In the genomic region with DNA sequence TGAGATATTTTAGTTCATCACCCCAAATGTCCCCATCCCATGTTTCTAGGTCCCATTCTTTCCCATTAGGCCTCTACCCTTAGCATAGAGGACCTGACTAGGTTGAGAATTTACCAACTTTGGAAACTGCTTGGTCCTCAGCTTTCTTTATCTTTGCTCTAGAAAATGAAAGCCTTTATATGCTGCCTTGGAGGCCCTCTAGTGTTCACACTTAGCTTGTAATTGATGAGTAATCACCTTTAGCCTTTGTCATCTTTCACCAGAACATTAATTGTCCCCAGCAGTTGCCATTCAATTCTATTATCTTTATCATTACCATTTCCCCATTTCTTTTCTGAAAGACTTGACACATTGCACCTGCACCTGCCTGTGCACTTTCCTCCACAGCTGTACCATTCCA, we compare ENCODE assay signal across 9 cellular contexts.
A peak's percentile ranks its signal among the peaks of the same experiment; 100 is the strongest.
DNase-seq lines count a peak whose midpoint lies in the region; ATAC-seq, FAIRE-seq and TF ChIP-seq lines count a peak whose summit lies in the region.
"Had no signal": no experiment of that assay in that cellular context is flagged by ENCODE, and none has a peak within 500 bp of the region (broad histone marks: within the 10 kb centered on the region; RNA-seq: fewer than 3 reads in every experiment).

No MANE protein-coding gene starts in this region.

- TF ChIP-seq POLR2A in HepG2 (IDR thresholded peaks at IDR 0.05; ENCODE audit: insufficient read depth in 1 of 2, low read depth in 2 of 2, low read length in 2 of 2) (no peak), uterus (IDR thresholded peaks at IDR 0.05) (no peak)

- no peak for TF ChIP-seq EP300 in HepG2 (IDR thresholded peaks at IDR 0.05; ENCODE audit: low read depth in 2 of 2, low read length in 2 of 2)
- TF ChIP-seq EP300 in HepG2 (CRISPR knock-in tag; IDR thresholded peaks at IDR 0.05; ENCODE audit: borderline replicate concordance), result no peak

- FAIRE-seq in HepG2 (lab: Jason Lieb, UNC), result no peak
- FAIRE-seq: frontal cortex had no signal

- no peak overlapping the region for H3K4me2 ChIP-seq in HepG2 (ENCODE audit: low read depth, low read length)

- in situ Hi-C loops in HepG2 (cut with HindIII; ENCODE audit: extremely low pct_ligation_motif_present, low pct_unique_long_range_greater_than_20kb), result no loop called here

- H3K9me3 ChIP-seq in HepG2 (ENCODE audit: low read length) (no peaks in the 10 kb centered on the region), uterus (no peaks in the 10 kb centered on the region)

- no peak overlapping the region for H3K4me3 Mint-ChIP-seq in WTC11

- H3K9me3 Mint-ChIP-seq in WTC11, result no peaks in the 10 kb centered on the region

- POLR2A ChIA-PET in WTC11 (lab: Charles Lee), result no interaction called here
- POLR2A ChIA-PET in HepG2 (lab: Yijun Ruan, JAX), result no interaction called here

- H3K9ac ChIP-seq in HepG2 (ENCODE audit: insufficient read depth, low read depth, low read length), result no peak overlapping the region

- BruUV-seq in HepG2 (replicated peaks; lab: Mats Ljungman, UMichigan), result no TSS peak

- no peaks in the 10 kb centered on the region for H3K27me3 Mint-ChIP-seq in WTC11 (ENCODE audit: low read depth)

- ATAC-seq in HG03066 (IDR thresholded peaks at IDR 0.05; ENCODE audit: low read depth, unreplicated experiment), result peak; percentile 56
- ATAC-seq in WTC11, result peak; percentile 84
- ATAC-seq in HepG2, result no peak
- no peak for ATAC-seq in GM21447 (IDR thresholded peaks at IDR 0.05; ENCODE audit: unreplicated experiment)

- H3K4me3 ChIP-seq in HepG2 (replicated peaks in 1 of 3; ENCODE audit: insufficient read depth in 1 of 3, low read depth in 2 of 3, low read length in 3 of 3), result no peak overlapping the region
- no peak overlapping the region for H3K4me3 ChIP-seq in uterus

- DNase-seq in GM10266 (ENCODE audit: extremely low spot score), result no peak
- DNase-seq in WTC11 (ENCODE audit: low spot score), result no peak
- DNase-seq in HepG2 (ENCODE audit: low spot score), result peak; percentile 0
- DNase-seq in amniotic stem cell (lab: John Stamatoyannopoulos, UW), result no peak
- DNase-seq in uterus, result no peak
- DNase-seq in stimulated activated CD4-positive, alpha-beta T cell treated with anti-CD3 and anti-CD28 coated beads, Interleukin-4, amount 100 ng/mL, for 24 hours, result no peak

- intact Hi-C loops in HepG2 (cut with micrococcal nuclease; ENCODE audit: unreplicated experiment) (no loop called here), uterus (cut with DNase I; ENCODE audit: low total_unique reads) (no loop called here)

- TF ChIP-seq RAD21 in HepG2 (CRISPR knock-in tag; IDR thresholded peaks at IDR 0.05), result no peak

- no peak overlapping the region for H2AFZ ChIP-seq in HepG2 (ENCODE audit: low read length)

- TF ChIP-seq CTCF in GM10266 (IDR thresholded peaks at IDR 0.05; ENCODE audit: control insufficient read depth, insufficient read depth, low read depth, missing control alignments), result peak; percentile 39
- no peak for TF ChIP-seq CTCF in WTC11 (IDR thresholded peaks at IDR 0.05)
- no peak for TF ChIP-seq CTCF in HepG2 (CRISPR knock-in tag; IDR thresholded peaks at IDR 0.05)
- TF ChIP-seq CTCF in uterus (IDR thresholded peaks at IDR 0.05), result no peak

- CTCF ChIA-PET in WTC11 (lab: Charles Lee), result interaction anchor here (0.6 to 1.5 kb wide), 17 partner anchors 12 to 655 kb away, joined by 3 to 8 read pairs (median 3); no protein-coding TSS in a partner anchor
- CTCF ChIA-PET in HepG2 (lab: Yijun Ruan, JAX; ENCODE audit: low intra/inter-chr PET ratio, low total read pairs), result no interaction called here

- H3K27ac ChIP-seq in HepG2 (ENCODE audit: extremely low read length, insufficient read depth, low read length) (no peak overlapping the region), uterus (no peak overlapping the region)

- H4K20me1 ChIP-seq in HepG2 (ENCODE audit: insufficient read depth, low read length), result no peaks in the 10 kb centered on the region

- H3K27me3 ChIP-seq in HepG2 (ENCODE audit: control insufficient read depth in 1 of 2, insufficient read depth in 2 of 2, low read length in 2 of 2) (no peaks in the 10 kb centered on the region), uterus (no peaks in the 10 kb centered on the region)

- no peaks in the 10 kb centered on the region for H3K36me3 Mint-ChIP-seq in WTC11

- H3K27ac Mint-ChIP-seq in WTC11, result no peak overlapping the region

- H3K4me1 ChIP-seq in HepG2 (ENCODE audit: insufficient read depth, low read length) (no peaks in the 10 kb centered on the region), uterus (no peaks in the 10 kb centered on the region)

- no peaks in the 10 kb centered on the region for H3K79me2 ChIP-seq in HepG2 (ENCODE audit: insufficient read depth, low read length)

- peaks cover 10% of the 10 kb centered on the region for H3K4me1 Mint-ChIP-seq in WTC11

- H3K36me3 ChIP-seq in HepG2 (replicated peaks in 1 of 2; ENCODE audit: control insufficient read depth in 1 of 2, insufficient read depth in 2 of 2, low read length in 2 of 2), result no peaks in the 10 kb centered on the region
- H3K36me3 ChIP-seq in uterus, result no peaks in the 10 kb centered on the region

TF ChIP-seq in WTC11, 78 proteins besides CTCF, POLR2A, EP300 and RAD21:
- TF ChIP-seq KAT7 (CRISPR knock-in tag; IDR thresholded peaks at IDR 0.05; ENCODE audit: borderline replicate concordance) (no peak), JUN (CRISPR knock-in tag; IDR thresholded peaks at IDR 0.05) (no peak), GRHL2 (CRISPR knock-in tag; IDR thresholded peaks at IDR 0.05; ENCODE audit: insufficient replicate concordance, severe bottlenecking) (no peak), SP1 (CRISPR knock-in tag; conservative IDR thresholded peaks at IDR 0.05) (no peak), NFATC4 (CRISPR knock-in tag; IDR thresholded peaks at IDR 0.05) (no peak), NR1H2 (CRISPR knock-in tag; IDR thresholded peaks at IDR 0.05) (no peak), IRF2 (CRISPR knock-in tag; IDR thresholded peaks at IDR 0.05; ENCODE audit: borderline replicate concordance, low read depth) (no peak)

TF ChIP-seq in HepG2, 621 proteins besides CTCF, POLR2A, EP300 and RAD21:
- TF ChIP-seq MAFF (IDR thresholded peaks at IDR 0.05; ENCODE audit: low read depth, low read length) (peak; percentile 62), MAFK (conservative IDR thresholded peaks at IDR 0.05 in 1 of 2, IDR thresholded peaks at IDR 0.05 in 1 of 2; ENCODE audit: low read length in 2 of 2) (peak; percentile 58 to 67; a peak in 3 of 4 replicates), HOXA5 (CRISPR knock-in tag; IDR thresholded peaks at IDR 0.05) (no peak)
- TF ChIP-seq, protein P1, sequence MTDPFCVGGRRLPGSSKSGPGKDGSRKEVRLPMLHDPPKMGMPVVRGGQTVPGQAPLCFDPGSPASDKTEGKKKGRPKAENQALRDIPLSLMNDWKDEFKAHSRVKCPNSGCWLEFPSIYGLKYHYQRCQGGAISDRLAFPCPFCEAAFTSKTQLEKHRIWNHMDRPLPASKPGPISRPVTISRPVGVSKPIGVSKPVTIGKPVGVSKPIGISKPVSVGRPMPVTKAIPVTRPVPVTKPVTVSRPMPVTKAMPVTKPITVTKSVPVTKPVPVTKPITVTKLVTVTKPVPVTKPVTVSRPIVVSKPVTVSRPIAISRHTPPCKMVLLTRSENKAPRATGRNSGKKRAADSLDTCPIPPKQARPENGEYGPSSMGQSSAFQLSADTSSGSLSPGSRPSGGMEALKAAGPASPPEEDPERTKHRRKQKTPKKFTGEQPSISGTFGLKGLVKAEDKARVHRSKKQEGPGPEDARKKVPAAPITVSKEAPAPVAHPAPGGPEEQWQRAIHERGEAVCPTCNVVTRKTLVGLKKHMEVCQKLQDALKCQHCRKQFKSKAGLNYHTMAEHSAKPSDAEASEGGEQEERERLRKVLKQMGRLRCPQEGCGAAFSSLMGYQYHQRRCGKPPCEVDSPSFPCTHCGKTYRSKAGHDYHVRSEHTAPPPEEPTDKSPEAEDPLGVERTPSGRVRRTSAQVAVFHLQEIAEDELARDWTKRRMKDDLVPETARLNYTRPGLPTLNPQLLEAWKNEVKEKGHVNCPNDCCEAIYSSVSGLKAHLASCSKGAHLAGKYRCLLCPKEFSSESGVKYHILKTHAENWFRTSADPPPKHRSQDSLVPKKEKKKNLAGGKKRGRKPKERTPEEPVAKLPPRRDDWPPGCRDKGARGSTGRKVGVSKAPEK (CRISPR knock-in tag; IDR thresholded peaks at IDR 0.05; ENCODE audit: borderline replicate concordance), result no peak

Comparison
In these comparisons a context has a peak if more than half of its experiments do, and no peak if none do; other contexts are left out.
1. ATAC-seq: peak in HG03066 (single experiment) and WTC11 (single experiment); none in HepG2 (single experiment) and GM21447 (single experiment).